18 cellular contexts compared by ENCODE assay signal in genomic region chr19:33697766-33698165, GRCh38.
"Had no signal": no experiment of that assay in that cellular context is flagged by ENCODE, and none has a peak within 500 bp of the region (broad histone marks: within the 10 kb centered on the region; RNA-seq: fewer than 3 reads in every experiment).

No MANE protein-coding gene starts in this region.

- H3K27ac Mint-ChIP-seq: effector memory CD8-positive, alpha-beta T cell; memory B cell; natural killer cell; progenitor cell of endocrine pancreas; stimulated activated naive CD8-positive, alpha-beta T cell treated with anti-CD3 and anti-CD28 coated beads, Interleukin-15, Interleukin-2, amounts not matched to agents 100 ng/mL and 50 ng/mL, for 24 hours had no signal

- H3K36me3 Mint-ChIP-seq: memory B cell; natural killer cell; stimulated activated naive B cell treated with anti-CD40 and anti-IgM and Interleukin-4, amounts not matched to agents 10 μg/mL and 1 μg/mL and 100 μg/mL, for 72 hours had no signal

- H3K4me1 Mint-ChIP-seq: memory B cell; natural killer cell; stimulated activated naive B cell treated with anti-CD40 and anti-IgM and Interleukin-4, amounts not matched to agents 10 μg/mL and 1 μg/mL and 100 μg/mL, for 72 hours had no signal

- H3K36me3 ChIP-seq: pancreas, thyroid gland, vagina had no signal

- H3K4me3 Mint-ChIP-seq: effector memory CD8-positive, alpha-beta T cell; memory B cell; natural killer cell; stimulated activated naive B cell treated with anti-CD40 and anti-IgM and Interleukin-4, amounts not matched to agents 10 μg/mL and 1 μg/mL and 100 μg/mL, for 72 hours; stimulated activated naive CD8-positive, alpha-beta T cell treated with anti-CD3 and anti-CD28 coated beads, Interleukin-15, Interleukin-2, amounts not matched to agents 100 ng/mL and 50 ng/mL, for 24 hours had no signal

- H3K27ac ChIP-seq: pancreas, skin epidermis, thyroid gland, vagina had no signal

- DNase-seq: cortex of kidney; effector memory CD8-positive, alpha-beta T cell; head of caudate nucleus; natural killer cell; occipital lobe; pancreas; right cardiac atrium; stimulated activated CD4-positive, alpha-beta T cell treated with anti-CD3 and anti-CD28 coated beads, Interleukin-15, amount 100 ng/mL, for 24 hours; stimulated activated CD4-positive, alpha-beta T cell treated with anti-CD3 and anti-CD28 coated beads, Interleukin-2, amount 100 ng/mL, for 48 hours; stimulated activated naive B cell treated with anti-CD40 and anti-IgM and Interleukin-4, amounts not matched to agents 10 μg/mL and 1 μg/mL and 100 μg/mL, for 72 hours; thyroid gland; trophoblast cell had no signal

- H3K9me3 ChIP-seq: pancreas, thyroid gland, vagina had no signal

- H3K4me1 ChIP-seq: pancreas, thyroid gland, vagina had no signal

- H3K27me3 ChIP-seq: pancreas, thyroid gland, vagina had no signal

- ATAC-seq: effector memory CD8-positive, alpha-beta T cell; natural killer cell; pancreas; right cardiac atrium; stimulated activated naive B cell treated with anti-CD40 and anti-IgM and Interleukin-4, amounts not matched to agents 10 μg/mL and 1 μg/mL and 100 μg/mL, for 72 hours had no signal

- H3K4me3 ChIP-seq: lung, pancreas, skin epidermis, thyroid gland, vagina had no signal
